In genomic region chr4:92199135-92199534, GRCh38 we compare ENCODE assay signal across 27 cellular contexts.
"Had no signal": no experiment of that assay in that cellular context is flagged by ENCODE, and none has a peak within 500 bp of the region (broad histone marks: within the 10 kb centered on the region; RNA-seq: fewer than 3 reads in every experiment).

No MANE protein-coding gene starts in this region.

- H2AFZ ChIP-seq: parathyroid adenoma had no signal

- H3K27me3 ChIP-seq: breast epithelium, esophagus squamous epithelium, gastrocnemius medialis, neutrophil, spleen, transverse colon had no signal

- H3K27ac Mint-ChIP-seq: activated T-helper 1 cell treated with anti-CD3 and anti-CD28 coated beads, Interleukin-12 subunit alpha, Interleukin-12 subunit beta, Interleukin-2, Interleukin-4 antibody, amounts not matched to agents 30 ng/mL and 10 ng/mL and 1 ng/mL, durations not matched to agents 14 hours and 24 hours and 36 hours; dendritic cell treated with granulocyte-macrophage colony-stimulating factor and Interleukin-4, amounts not matched to agents 40 ng/mL and 50 ng/mL, for 4 days; nephron progenitor cell; T-helper 2 cell treated with Interferon-gamma antibody and Interleukin-4, amounts not matched to agents 5 μg/mL and 100 μg/mL, for 36 hours had no signal

- H3K27me3 Mint-ChIP-seq: dendritic cell treated with granulocyte-macrophage colony-stimulating factor and Interleukin-4, amounts not matched to agents 40 ng/mL and 50 ng/mL, for 4 days had no signal

- H3K36me3 ChIP-seq: breast epithelium, esophagus squamous epithelium, gastrocnemius medialis, neutrophil, spleen, transverse colon had no signal

- H3K9ac ChIP-seq: parathyroid adenoma had no signal

- H3K79me2 ChIP-seq: parathyroid adenoma had no signal

- H3K4me3 Mint-ChIP-seq: activated T-helper 1 cell treated with anti-CD3 and anti-CD28 coated beads, Interleukin-12 subunit alpha, Interleukin-12 subunit beta, Interleukin-2, Interleukin-4 antibody, amounts not matched to agents 30 ng/mL and 10 ng/mL and 1 ng/mL, durations not matched to agents 14 hours and 24 hours and 36 hours; dendritic cell treated with granulocyte-macrophage colony-stimulating factor and Interleukin-4, amounts not matched to agents 40 ng/mL and 50 ng/mL, for 4 days; nephron progenitor cell; T-helper 2 cell treated with Interferon-gamma antibody and Interleukin-4, amounts not matched to agents 5 μg/mL and 100 μg/mL, for 36 hours had no signal

- DNase-seq: activated CD4-positive, alpha-beta T cell treated with anti-CD3 and anti-CD28 coated beads for 4 hours; activated CD4-positive, alpha-beta T cell treated with anti-CD3 and anti-CD28 coated beads, Interleukin-2, amount 50 U/mL, for 48 hours; activated CD8-positive, alpha-beta memory T cell treated with anti-CD3 and anti-CD28 coated beads, Interleukin-2, amount 50 U/mL, for 4 hours; activated gamma-delta T cell treated with Interleukin-2 at 50 U/mL for 16 hours; activated naive CD4-positive, alpha-beta T cell treated with anti-CD3 and anti-CD28 coated beads, Interleukin-2, amount 50 U/mL, for 16 hours; activated T-cell treated with anti-CD3 and anti-CD28 coated beads, Interleukin-2, amount 50 U/mL, for 1 hour; central memory CD4-positive, alpha-beta T cell; effector CD4-positive, alpha-beta T cell; esophagus squamous epithelium; gastrocnemius medialis; glutamatergic neuron; islet precursor cell; left cardiac atrium; left ventricle myocardium superior; nephron progenitor cell; psoas muscle; spleen; stimulated activated naive CD4-positive, alpha-beta T cell; T-helper 1 cell; transverse colon had no signal

- ATAC-seq: gastrocnemius medialis, left cardiac atrium, left ventricle myocardium superior, psoas muscle had no signal

- H3K27ac ChIP-seq: breast epithelium, epithelial cell of prostate, esophagus squamous epithelium, gastrocnemius medialis, neutrophil, parathyroid adenoma, psoas muscle, spleen, transverse colon had no signal

- H3K9me3 ChIP-seq: breast epithelium, esophagus squamous epithelium, gastrocnemius medialis, neutrophil, psoas muscle, spleen, transverse colon had no signal

- H3K4me1 ChIP-seq: breast epithelium, gastrocnemius medialis, parathyroid adenoma, psoas muscle, spleen, transverse colon had no signal

- H3K4me3 ChIP-seq: breast epithelium, esophagus squamous epithelium, gastrocnemius medialis, psoas muscle, spleen, transverse colon had no signal

- H3K4me1 Mint-ChIP-seq: nephron progenitor cell had no signal
